In genomic region chr9:86303316-86303975, GRCh38 we compare ENCODE assay signal across 11 cellular contexts. TPM values are rescaled to one million over a fixed set of nuclear protein-coding genes. Genes with fewer than 3 reads are reported as not detected.
DNase-seq lines count a peak whose midpoint lies in the region; ATAC-seq, FAIRE-seq and TF ChIP-seq lines count a peak whose summit lies in the region.
"Had no signal": no experiment of that assay in that cellular context is flagged by ENCODE, and none has a peak within 500 bp of the region (broad histone marks: within the 10 kb centered on the region; RNA-seq: fewer than 3 reads in every experiment).

No MANE protein-coding gene starts in this region.

- CTCF ChIA-PET in activated CD4-positive, alpha-beta memory T cell treated with anti-CD3 and anti-CD28 coated beads, Interleukin-2, amount 10 ng/mL, durations not matched to agents 7 days and 5 days (lab: Charles Lee): no interaction called here

- FAIRE-seq in GM19239 (lab: Jason Lieb, UNC): no peak
- FAIRE-seq: colon had no signal

- no peaks in the 10 kb centered on the region for H3K27me3 Mint-ChIP-seq in activated CD4-positive, alpha-beta memory T cell treated with anti-CD3 and anti-CD28 coated beads, Interleukin-2, amount 10 ng/mL, durations not matched to agents 7 days and 5 days

- ATAC-seq in esophagus mucosa (peak; percentile 86), HG03159 (IDR thresholded peaks at IDR 0.05; ENCODE audit: unreplicated experiment) (no peak)
- ATAC-seq: left cardiac atrium had no signal

- peak overlapping the region; percentile 90 for H3K27ac Mint-ChIP-seq in activated CD4-positive, alpha-beta memory T cell treated with anti-CD3 and anti-CD28 coated beads, Interleukin-2, amount 10 ng/mL, durations not matched to agents 7 days and 5 days

- no peaks in the 10 kb centered on the region for H3K9me3 Mint-ChIP-seq in activated CD4-positive, alpha-beta memory T cell treated with anti-CD3 and anti-CD28 coated beads, Interleukin-2, amount 10 ng/mL, durations not matched to agents 7 days and 5 days

- peak; percentile 21 for DNase-seq in LHCN-M2 (ENCODE audit: low read depth)
- DNase-seq in activated CD4-positive, alpha-beta memory T cell treated with anti-CD3 and anti-CD28 coated beads, Interleukin-2, amount 10 ng/mL, durations not matched to agents 7 days and 5 days: peak; percentile 62
- DNase-seq in stimulated activated CD4-positive, alpha-beta T cell treated with anti-CD3 and anti-CD28 coated beads, TNF-alpha, amount 100 ng/mL, for 4 hours (ENCODE audit: low read depth in 3 of 3): peak in 2 of 3 experiments; percentile 28 to 49
- DNase-seq in GM19239 (ENCODE audit: insufficient read length, low spot score): no peak
- DNase-seq in 8988T: no peak
- no peak for DNase-seq in left ventricle myocardium inferior
- DNase-seq: left cardiac atrium, SK-N-SH had no signal

- H3K4me3 Mint-ChIP-seq in activated CD4-positive, alpha-beta memory T cell treated with anti-CD3 and anti-CD28 coated beads, Interleukin-2, amount 10 ng/mL, durations not matched to agents 7 days and 5 days: peak overlapping the region; percentile 2

- POLR2A ChIA-PET in activated CD4-positive, alpha-beta memory T cell treated with anti-CD3 and anti-CD28 coated beads, Interleukin-2, amount 10 ng/mL, durations not matched to agents 7 days and 5 days (lab: Charles Lee): interaction anchor here (1.0 to 2.2 kb wide), 3 partner anchors 21 to 50 kb away, joined by 3 to 13 read pairs (median 3); partner anchors contain the start of gene ISCA1

- peaks cover 99% of the 10 kb centered on the region for H3K36me3 ChIP-seq in left ventricle myocardium inferior

- no peak overlapping the region for H3K27ac ChIP-seq in left ventricle myocardium inferior (replicated peaks)

- no peak for TF ChIP-seq CTCF in left ventricle myocardium inferior (IDR thresholded peaks at IDR 0.05; ENCODE audit: borderline replicate concordance)

- peaks cover 50% of the 10 kb centered on the region for H3K4me1 Mint-ChIP-seq in activated CD4-positive, alpha-beta memory T cell treated with anti-CD3 and anti-CD28 coated beads, Interleukin-2, amount 10 ng/mL, durations not matched to agents 7 days and 5 days

- peaks cover 67% of the 10 kb centered on the region for H3K36me3 Mint-ChIP-seq in activated CD4-positive, alpha-beta memory T cell treated with anti-CD3 and anti-CD28 coated beads, Interleukin-2, amount 10 ng/mL, durations not matched to agents 7 days and 5 days (ENCODE audit: low read depth)

- intact Hi-C loops in left ventricle myocardium inferior (cut with micrococcal nuclease): no loop called here

- no peaks in the 10 kb centered on the region for H3K9me3 ChIP-seq in left ventricle myocardium inferior (replicated peaks)
- H3K9me3 ChIP-seq: SK-N-SH had no signal

- H3K4me1 ChIP-seq in left ventricle myocardium inferior: no peaks in the 10 kb centered on the region

- H3K27me3 ChIP-seq in left ventricle myocardium inferior (ENCODE audit: low read depth): no peaks in the 10 kb centered on the region

- H3K4me3 ChIP-seq in left ventricle myocardium inferior: no peak overlapping the region

RNA-seq across cellular contexts. Expression of gene ISCA1, which starts 21.1 kb away (rescaled TPM):
- total RNA-seq in LHCN-M2 (2014; rRNA removed) (39.2 and 41.2 TPM in 2 replicates), esophagus mucosa (15.4 TPM), left ventricle myocardium inferior (78.3 TPM)
- polyA plus RNA-seq in LHCN-M2 (2012): 14.5 TPM
- total RNA-seq in activated CD4-positive, alpha-beta memory T cell treated with anti-CD3 and anti-CD28 coated beads, Interleukin-2, amount 10 ng/mL, durations not matched to agents 7 days and 5 days: 10 to 100 TPM; 23.0 to 24.0 TPM

RNA-seq across cellular contexts. Expression of gene C9orf153, which starts 44.0 kb away (rescaled TPM):
- total RNA-seq in LHCN-M2 (2014; rRNA removed) (not detected in 2 replicates), esophagus mucosa (0.12 TPM), left ventricle myocardium inferior (0.38 TPM)
- polyA plus RNA-seq in LHCN-M2 (2012): not detected
- total RNA-seq in activated CD4-positive, alpha-beta memory T cell treated with anti-CD3 and anti-CD28 coated beads, Interleukin-2, amount 10 ng/mL, durations not matched to agents 7 days and 5 days: not detected

RNA-seq across cellular contexts. Expression of gene TUT7, which starts 50.8 kb away (rescaled TPM):
- 38.1 and 47.4 TPM in 2 replicates for total RNA-seq in LHCN-M2 (2014; rRNA removed)
- polyA plus RNA-seq in LHCN-M2 (2012): 7.6 TPM
- 10 to 100 TPM; 59.3 to 63.1 TPM for total RNA-seq in activated CD4-positive, alpha-beta memory T cell treated with anti-CD3 and anti-CD28 coated beads, Interleukin-2, amount 10 ng/mL, durations not matched to agents 7 days and 5 days
- total RNA-seq in esophagus mucosa: 33.3 TPM
- total RNA-seq in left ventricle myocardium inferior: 15.0 TPM

Comparison
In these comparisons a context has a peak if more than half of its experiments do, and no peak if none do; other contexts are left out.
1. DNase-seq: peak in LHCN-M2 (single experiment), activated CD4-positive, alpha-beta memory T cell treated with anti-CD3 and anti-CD28 coated beads, Interleukin-2, amount 10 ng/mL, durations not matched to agents 7 days and 5 days (single experiment) and stimulated activated CD4-positive, alpha-beta T cell treated with anti-CD3 and anti-CD28 coated beads, TNF-alpha, amount 100 ng/mL, for 4 hours (2 of 3); none in GM19239 (single experiment), 8988T (single experiment) and left ventricle myocardium inferior (single experiment).